8 cellular contexts compared by ENCODE assay signal in genomic region chr12:65156366-65156831, GRCh38. TPM values are rescaled to one million over a fixed set of nuclear protein-coding genes. Genes with fewer than 3 reads are reported as not detected.
DNase-seq lines count a peak whose midpoint lies in the region; ATAC-seq, FAIRE-seq and TF ChIP-seq lines count a peak whose summit lies in the region.

No MANE protein-coding gene starts in this region.

- H3K27ac ChIP-seq in HL-60 (replicated peaks) (peak overlapping the region; percentile 50), GM12878 (ENCODE audit: control insufficient read depth, insufficient read depth) (peak overlapping the region; percentile 69), thyroid gland (no peak overlapping the region), breast epithelium (no peak overlapping the region)

- H3K27me3 ChIP-seq in HL-60 (ENCODE audit: insufficient read depth, poor library complexity, severe bottlenecking) = no peaks in the 10 kb centered on the region
- H3K27me3 ChIP-seq in GM12878 (replicated peaks in 1 of 2; ENCODE audit: control insufficient read depth in 2 of 2, insufficient read depth in 2 of 2, low read length in 1 of 2) = no peaks in the 10 kb centered on the region
- H3K27me3 ChIP-seq in thyroid gland = no peaks in the 10 kb centered on the region
- peaks cover 0 to under 1% of the 10 kb centered on the region in 2 donors for H3K27me3 ChIP-seq in breast epithelium

- H3K9me3 ChIP-seq in GM12878 (replicated peaks; ENCODE audit: control insufficient read depth, insufficient read depth, low read length) (no peaks in the 10 kb centered on the region; the same call in 2 of the 3 replicates), thyroid gland (no peaks in the 10 kb centered on the region), breast epithelium (no peaks in the 10 kb centered on the region)

- no TSS peak for BruUV-seq in GM12878 (replicated peaks; lab: Mats Ljungman, UMichigan)

- peak; percentile 52 for DNase-seq in GM13976 (ENCODE audit: low spot score)
- peak in 1 of 2 experiments; percentile 47 for DNase-seq in HL-60 (ENCODE audit: low read depth in 1 of 2, low spot score in 1 of 2)
- DNase-seq in GM12878 (ENCODE audit: low read depth, low spot score) = peak; percentile 77
- no peak for DNase-seq in SHP77 (lab: John Stamatoyannopoulos, UW)
- DNase-seq in NCI-H1092 (lab: John Stamatoyannopoulos, UW) = no peak
- no peak for DNase-seq in thyroid gland
- no peak for DNase-seq in breast epithelium (ENCODE audit: low spot score in 2 of 2)

- H4K20me1 ChIP-seq in GM12878 (ENCODE audit: control insufficient read depth, insufficient read depth) = no peaks in the 10 kb centered on the region

- peak overlapping the region; percentile 84 for H2AFZ ChIP-seq in GM12878 (ENCODE audit: control insufficient read depth, low read depth, low read length)

- TF ChIP-seq EP300 in GM12878 (IDR thresholded peaks at IDR 0.05; ENCODE audit: borderline replicate concordance in 1 of 2, control insufficient read depth in 1 of 2, low read depth in 2 of 2, low read length in 2 of 2) = 0 out of 4 replicates have a peak, but pooled peaks of 1 of the 2 experiments have one; percentile 62

- in situ Hi-C loops in GM13976 (cut with MboI; ENCODE audit: low sequenced_read_pairs, unreplicated experiment) (no loop called here), GM12878 (cut with MboI) (no loop called here)

- 6% methylated on average over 2 of the region's 2 CpGs for WGBS in GM12878 (ENCODE audit: insufficient coverage, insufficient replicate concordance, low lambda C conversion rate, missing lambda C conversion rate)
- WGBS in thyroid gland, 2 donors = 70 to 83% methylated on average over 2 of the region's 2 CpGs

- SMC1A ChIA-PET in GM12878 (lab: Charles Lee; ENCODE audit: uncharacterized antibody, unreplicated experiment) = interaction anchor here (0.7 to 8.7 kb wide), 18 partner anchors 8 to 545 kb away, joined by 3 to 107 read pairs (median 4); partner anchors contain the start of gene LEMD3

- no peaks in the 10 kb centered on the region for H3K36me3 ChIP-seq in GM12878 (ENCODE audit: control insufficient read depth in 2 of 2, insufficient read depth in 2 of 2, low read length in 1 of 2)
- H3K36me3 ChIP-seq in thyroid gland = no peaks in the 10 kb centered on the region
- no peaks in the 10 kb centered on the region for H3K36me3 ChIP-seq in breast epithelium

- no peaks in the 10 kb centered on the region for H3K79me2 ChIP-seq in GM12878 (ENCODE audit: control insufficient read depth, insufficient read depth, low read length)

- TF ChIP-seq CTCF in GM13976 (IDR thresholded peaks at IDR 0.05; ENCODE audit: borderline replicate concordance, control extremely low read depth, extremely low read depth, insufficient read depth, missing control alignments) (no peak), HL-60 (IDR thresholded peaks at IDR 0.05; ENCODE audit: insufficient read depth, low read length) (no peak), GM12878 (IDR thresholded peaks at IDR 0.05 in 2 of 3, conservative IDR thresholded peaks at IDR 0.05 in 1 of 3; ENCODE audit: control insufficient read depth in 2 of 3, extremely low read depth in 1 of 3, insufficient read depth in 1 of 3, low read depth in 3 of 3, low read length in 3 of 3) (no peak), thyroid gland (IDR thresholded peaks at IDR 0.05) (no peak), breast epithelium (IDR thresholded peaks at IDR 0.05) (no peak)

- peak; percentile 87 for FAIRE-seq in GM12878 (lab: Jason Lieb, UNC)

- H3K9ac ChIP-seq in GM12878 (ENCODE audit: control insufficient read depth, insufficient read depth, low read length) = peak overlapping the region; percentile 55

- POLR2A ChIA-PET in GM12878 (lab: Charles Lee) = interaction anchor here (0.8 to 5.2 kb wide), 7 partner anchors 8 to 77 kb away, joined by 3 to 63 read pairs (median 4); partner anchors contain the start of gene LEMD3

- peak overlapping the region; percentile 80 for H3K4me2 ChIP-seq in GM12878 (ENCODE audit: control insufficient read depth, insufficient read depth)

- intact Hi-C loops in GM12878 (cut with micrococcal nuclease; ENCODE audit: unreplicated experiment) = no loop called here
- intact Hi-C loops in thyroid gland (cut with DNase I) = no loop called here
- intact Hi-C loops in breast epithelium (cut with DNase I; ENCODE audit: low total_unique reads) = no loop called here

- H3K4me1 ChIP-seq in GM12878 (ENCODE audit: control insufficient read depth, insufficient read depth, low read length) = peaks cover 20% of the 10 kb centered on the region
- H3K4me1 ChIP-seq in thyroid gland = no peaks in the 10 kb centered on the region
- no peaks in the 10 kb centered on the region for H3K4me1 ChIP-seq in breast epithelium

- no peak overlapping the region for H3K4me3 ChIP-seq in HL-60 (replicated peaks; ENCODE audit: insufficient read depth, low read length)
- peak overlapping the region; percentile 44 for H3K4me3 ChIP-seq in GM12878
- no peak overlapping the region for H3K4me3 ChIP-seq in thyroid gland (replicated peaks in 1 of 3)
- no peak overlapping the region for H3K4me3 ChIP-seq in breast epithelium

- ATAC-seq in GM21526 (IDR thresholded peaks at IDR 0.05; ENCODE audit: low FRiP score, unreplicated experiment) (peak; percentile 89), GM12878 (peak; percentile 90)

- RAD21 ChIA-PET in GM12878 (lab: Charles Lee; ENCODE audit: unreplicated experiment) = interaction anchor here (0.6 to 3.8 kb wide), 13 partner anchors 8 to 359 kb away, joined by 3 to 44 read pairs (median 7); partner anchors contain the start of gene LEMD3

- no peak for TF ChIP-seq RAD21 in GM12878 (IDR thresholded peaks at IDR 0.05; ENCODE audit: insufficient read depth, low read depth, low read length)

- CTCF ChIA-PET in GM12878 (lab: Yijun Ruan, JAX) = interaction anchor here (0.7 to 3.7 kb wide), 13 partner anchors 9 to 360 kb away, joined by 3 to 26 read pairs (median 3); partner anchors contain the start of gene LEMD3

- TF ChIP-seq POLR2A in GM12878 (IDR thresholded peaks at IDR 0.05; ENCODE audit: low read depth, low read length) = no peak
- TF ChIP-seq POLR2A in thyroid gland (IDR thresholded peaks at IDR 0.05) = no peak
- no peak for TF ChIP-seq POLR2A in breast epithelium (IDR thresholded peaks at IDR 0.05)

TF ChIP-seq in GM12878, 131 proteins besides CTCF, POLR2A, EP300 and RAD21 (continues in another document):
- TF ChIP-seq BACH1 (IDR thresholded peaks at IDR 0.05; ENCODE audit: borderline replicate concordance) = peak; percentile 99
- no peak for TF ChIP-seq EZH2 (IDR thresholded peaks at IDR 0.05; ENCODE audit: borderline replicate concordance, control insufficient read depth, low read depth, low read length)
- TF ChIP-seq GABPA (IDR thresholded peaks at IDR 0.05; ENCODE audit: low read depth) = peak; percentile 64
- TF ChIP-seq JUNB (IDR thresholded peaks at IDR 0.05) = peak; percentile 84
- no peak for TF ChIP-seq TCF12 (IDR thresholded peaks at IDR 0.05; ENCODE audit: low read depth, low read length)
- peak in 1 of 2 experiments; percentile 94; a peak in 2 of 4 replicates for TF ChIP-seq ETV6 (conservative IDR thresholded peaks at IDR 0.05 in 1 of 2, IDR thresholded peaks at IDR 0.05 in 1 of 2; ENCODE audit: borderline replicate concordance in 1 of 2, low read depth in 1 of 2)
- TF ChIP-seq NFYA (IDR thresholded peaks at IDR 0.05; ENCODE audit: borderline replicate concordance, low read depth, low read length) = no peak
- TF ChIP-seq ZNF622 (IDR thresholded peaks at IDR 0.05) = no peak

RNA-seq across cellular contexts. Expression of gene LEMD3, which starts 13.0 kb away (rescaled TPM):
- 71.8 and 93.9 TPM in 2 replicates for total RNA-seq in GM12878 (2013; cell fraction: nucleolus; rRNA removed)
- 23.8 and 24.8 TPM in 2 replicates for total RNA-seq in GM12878 (2014; rRNA removed)
- 19.4 and 19.6 TPM in 2 replicates for total RNA-seq in GM12878 (2014; rRNA removed; fragmentation: Illumina TruSeq; extraction: Trizol)
- 23.6 and 26.0 TPM in 2 replicates for total RNA-seq in GM12878 (2021)
- polyA plus RNA-seq in GM12878 (2011; ENCODE audit: low read depth) = 4.1 TPM
- polyA plus RNA-seq in GM12878 (2011; rRNA removed) = 21.3 and 29.5 TPM in 2 replicates
- 6.5 and 7.0 TPM in 2 replicates for polyA plus RNA-seq in GM12878 (2011; cell fraction: cytosol; rRNA removed)
- polyA plus RNA-seq in GM12878 (2011; cell fraction: nucleus; rRNA removed) = 20.1 and 23.8 TPM in 2 replicates
- 9.3 and 13.1 TPM in 2 replicates for polyA plus RNA-seq in GM12878 (2012)
- 17.7 and 31.1 TPM in 2 replicates for polyA plus RNA-seq in GM12878 (2014; fragmentation: Illumina TruSeq; extraction: Trizol)
- polyA plus RNA-seq in GM12878 (2014; fragmentation: Nextera tagmentation; extraction: Ambion mirVana) = 1 to 10 TPM; 7.5 to 9.0 TPM
- polyA plus RNA-seq in GM12878 (2014; rRNA removed) = 12.0 and 17.8 TPM in 2 replicates
- 10 to 100 TPM; 14.6 to 15.4 TPM for polyA plus RNA-seq in GM12878 (2016; fragmentation: Nextera tagmentation; extraction: Ambion mirVana)
- polyA minus RNA-seq in GM12878 (2011; rRNA and poly(A)+ RNA removed) = 13.5 and 14.3 TPM in 2 replicates
- 4.9 and 7.5 TPM in 2 replicates for polyA minus RNA-seq in GM12878 (2011; cell fraction: cytosol; rRNA and poly(A)+ RNA removed)
- 28.7 and 46.6 TPM in 2 replicates for polyA minus RNA-seq in GM12878 (2011; cell fraction: nucleus; rRNA and poly(A)+ RNA removed)
- 10 to 100 TPM; 45.4 to 64.0 (median 49.3) TPM for total RNA-seq in thyroid gland
- total RNA-seq in breast epithelium = 10 to 100 TPM; 31.0 to 69.4 (median 36.4) TPM

RNA-seq across cellular contexts. Expression of gene WIF1, which starts 35.3 kb away (rescaled TPM):
- total RNA-seq in GM12878 (2013; cell fraction: nucleolus; rRNA removed) = not detected in 2 replicates
- not detected in 2 replicates for total RNA-seq in GM12878 (2014; rRNA removed)
- not detected in 2 replicates for total RNA-seq in GM12878 (2014; rRNA removed; fragmentation: Illumina TruSeq; extraction: Trizol)
- not detected in 2 replicates for total RNA-seq in GM12878 (2021)
- 0.10 TPM for polyA plus RNA-seq in GM12878 (2011; ENCODE audit: low read depth)
- polyA plus RNA-seq in GM12878 (2011; rRNA removed) = not detected in 2 replicates
- polyA plus RNA-seq in GM12878 (2011; cell fraction: cytosol; rRNA removed) = 0.03 TPM in 2 replicates
- polyA plus RNA-seq in GM12878 (2011; cell fraction: nucleus; rRNA removed) = not detected in 2 replicates
- 0.10 and 0.11 TPM in 2 replicates for polyA plus RNA-seq in GM12878 (2012)
- polyA plus RNA-seq in GM12878 (2014; fragmentation: Illumina TruSeq; extraction: Trizol) = 0.04 TPM in 1 of 2 replicates, not detected in the other
- under 1 TPM in 1 of 2 experiments, not detected in 1; 0.05 TPM for polyA plus RNA-seq in GM12878 (2014; fragmentation: Nextera tagmentation; extraction: Ambion mirVana)
- 0.05 TPM in 1 of 2 replicates, not detected in the other for polyA plus RNA-seq in GM12878 (2014; rRNA removed)
- not detected for polyA plus RNA-seq in GM12878 (2016; fragmentation: Nextera tagmentation; extraction: Ambion mirVana)
- polyA minus RNA-seq in GM12878 (2011; rRNA and poly(A)+ RNA removed) = not detected in 2 replicates
- polyA minus RNA-seq in GM12878 (2011; cell fraction: cytosol; rRNA and poly(A)+ RNA removed) = not detected in 2 replicates
- not detected in 2 replicates for polyA minus RNA-seq in GM12878 (2011; cell fraction: nucleus; rRNA and poly(A)+ RNA removed)
- total RNA-seq in thyroid gland = not detected
- 10 to 100 TPM in 2 of 3 donors, not detected in 1; 23.4 to 25.9 TPM for total RNA-seq in breast epithelium

Comparison
In these comparisons a context has a peak if more than half of its experiments do, and no peak if none do; other contexts are left out.
1. DNase-seq: peak in GM13976 (single experiment) and GM12878 (single experiment); none in SHP77 (0 of 2), NCI-H1092 (single experiment), thyroid gland (0 of 2) and breast epithelium (0 of 2).
2. H3K27ac ChIP-seq: peak in HL-60 (single experiment) and GM12878 (single experiment); none in thyroid gland (0 of 3) and breast epithelium (0 of 2).